ENCODE assay signal across 8 cellular contexts in the genomic region with DNA sequence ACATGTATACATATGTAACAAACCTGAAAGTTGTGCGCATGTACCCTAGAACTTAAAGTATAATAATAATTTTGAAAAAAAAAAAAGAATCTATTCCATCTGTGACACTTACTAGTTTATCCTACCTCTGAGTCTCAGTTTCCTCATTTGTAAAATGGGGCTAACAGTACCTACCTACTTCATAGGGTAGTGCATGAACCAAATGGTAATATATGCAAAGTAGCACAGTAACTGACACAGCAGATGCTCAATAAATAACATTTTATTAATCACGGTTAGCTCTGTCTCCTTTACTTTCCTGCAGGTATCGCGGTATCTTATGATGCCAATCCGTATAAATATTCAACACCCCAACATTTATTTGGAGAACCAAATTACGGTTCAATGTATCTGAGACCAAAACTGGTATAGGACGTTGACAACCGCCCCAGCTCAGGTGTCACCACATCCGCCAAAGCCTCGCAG. TPM values are rescaled to one million over a fixed set of nuclear protein-coding genes. Genes with fewer than 3 reads are reported as not detected.
DNase-seq lines count a peak whose midpoint lies in the region; ATAC-seq and TF ChIP-seq lines count a peak whose summit lies in the region.

No MANE protein-coding gene starts in this region.

- H3K4me2 ChIP-seq in KMS-11, result peak overlapping the region; percentile 66; the same call in 1 of the 2 replicates
- peak overlapping the region; percentile 91 for H3K4me2 ChIP-seq in neural cell (ENCODE audit: low read length)

- H3K36me3 ChIP-seq in KMS-11 (ENCODE audit: insufficient read depth) (no peaks in the 10 kb centered on the region), neural cell (ENCODE audit: insufficient read depth, low read length) (no peaks in the 10 kb centered on the region)

- H3K36me3 Mint-ChIP-seq in activated T-cell treated with anti-CD3 and anti-CD28 coated beads, Interleukin-2, amount 50 U/mL, for 72 hours (ENCODE audit: insufficient read depth in 2 of 2), result peaks cover 0 to 5% of the 10 kb centered on the region in 2 donors

- H4K20me1 ChIP-seq in KMS-11 (ENCODE audit: insufficient read depth) (no peaks in the 10 kb centered on the region), neural cell (ENCODE audit: insufficient read depth) (no peaks in the 10 kb centered on the region)

- H3K4me1 Mint-ChIP-seq in activated T-cell treated with anti-CD3 and anti-CD28 coated beads, Interleukin-2, amount 50 U/mL, for 72 hours (ENCODE audit: low read depth), result peaks cover 49% of the 10 kb centered on the region

- H3K4me3 Mint-ChIP-seq in activated T-cell treated with anti-CD3 and anti-CD28 coated beads, Interleukin-2, amount 50 U/mL, for 72 hours, result peak overlapping the region; percentile 96 to 97

- H3K27ac ChIP-seq in KMS-11 (peak overlapping the region; percentile 95), cingulate gyrus (ENCODE audit: low read depth, low read length) (peak overlapping the region; percentile 97), neural cell (ENCODE audit: low read length) (peak overlapping the region; percentile 96)

- H3K27me3 Mint-ChIP-seq in activated T-cell treated with anti-CD3 and anti-CD28 coated beads, Interleukin-2, amount 50 U/mL, for 72 hours (ENCODE audit: low read depth), result no peaks in the 10 kb centered on the region

- H3K9me2 ChIP-seq in neural cell (ENCODE audit: insufficient read depth, low read length), result no peaks in the 10 kb centered on the region

- no peak for TF ChIP-seq EP300 in neural cell (conservative IDR thresholded peaks at IDR 0.05; ENCODE audit: poor library complexity, severe bottlenecking)

- ATAC-seq in activated T-cell treated with anti-CD3 and anti-CD28 coated beads, Interleukin-2, amount 50 U/mL, for 72 hours (replicated peaks in 1 of 2), result peak in 1 of 2 donors; percentile 2

- no peaks in the 10 kb centered on the region for H3F3A ChIP-seq in neural cell (ENCODE audit: insufficient read depth, low read length, poor library complexity, severe bottlenecking)

- no peaks in the 10 kb centered on the region for H3K9me3 Mint-ChIP-seq in activated T-cell treated with anti-CD3 and anti-CD28 coated beads, Interleukin-2, amount 50 U/mL, for 72 hours

- H3K9ac ChIP-seq in KMS-11 (peak overlapping the region; percentile 93), neural cell (ENCODE audit: low read length) (peak overlapping the region; percentile 97)

- no peak for DNase-seq in activated T-cell treated with anti-CD3 and anti-CD28 coated beads, Interleukin-2, amount 50 U/mL, for 72 hours
- no peak for DNase-seq in activated T-cell treated with anti-CD3 and anti-CD28 coated beads, Interleukin-2, amount 50 U/mL, for 48 hours
- no peak for DNase-seq in RPMI8226
- no peak for DNase-seq in T1000 (lab: John Stamatoyannopoulos, UW)
- no peak for DNase-seq in dedifferentiated amniotic fluid mesenchymal stem cell (ENCODE audit: extremely low spot score)

- no peak overlapping the region for H2AFZ ChIP-seq in KMS-11 (ENCODE audit: low read depth)
- peak overlapping the region; percentile 58 for H2AFZ ChIP-seq in neural cell (ENCODE audit: low read depth, low read length)

- H3K27me3 ChIP-seq in KMS-11 (ENCODE audit: insufficient read depth, low read depth), result no peaks in the 10 kb centered on the region
- H3K27me3 ChIP-seq in neural cell (ENCODE audit: insufficient read depth, low read depth, low read length), result no peaks in the 10 kb centered on the region

- no peaks in the 10 kb centered on the region for H3K9me3 ChIP-seq in neural cell (ENCODE audit: low read length)

- TF ChIP-seq CTCF in KMS-11 (conservative IDR thresholded peaks at IDR 0.05; ENCODE audit: low read depth, low read length) (no peak), neural cell (IDR thresholded peaks at IDR 0.05; ENCODE audit: poor library complexity, severe bottlenecking) (no peak)

- H3K4me1 ChIP-seq in KMS-11 (ENCODE audit: low read depth, poor library complexity, severe bottlenecking), result peaks cover 23% of the 10 kb centered on the region

- H3K79me2 ChIP-seq in KMS-11 (ENCODE audit: insufficient read depth, low read depth) (peaks cover 41% of the 10 kb centered on the region), neural cell (replicated peaks; ENCODE audit: insufficient read depth, low read length) (peaks cover 47% of the 10 kb centered on the region)

- H3K27ac Mint-ChIP-seq in activated T-cell treated with anti-CD3 and anti-CD28 coated beads, Interleukin-2, amount 50 U/mL, for 72 hours, result peak overlapping the region; percentile 96

- TF ChIP-seq RAD21 in neural cell (conservative IDR thresholded peaks at IDR 0.05), result no peak

- H3K4me3 ChIP-seq in KMS-11 (IDR thresholded peaks at IDR 0.05; ENCODE audit: insufficient read depth, low read depth, low read length) (no peak overlapping the region), neural cell (ENCODE audit: low read length) (peak overlapping the region; percentile 97)

TF ChIP-seq in neural cell, 6 proteins besides CTCF, POLR2A, EP300 and RAD21:
- TF ChIP-seq TAF1 (IDR thresholded peaks at IDR 0.05; ENCODE audit: low read depth) (no peak), MXI1 (conservative IDR thresholded peaks at IDR 0.05; ENCODE audit: poor library complexity, severe bottlenecking) (no peak), SMC3 (conservative IDR thresholded peaks at IDR 0.05; ENCODE audit: poor library complexity) (no peak), EZH2 (IDR thresholded peaks at IDR 0.05; ENCODE audit: borderline replicate concordance, insufficient read depth, low read length, poor library complexity, severe bottlenecking) (no peak), POLR2AphosphoS5 (IDR thresholded peaks at IDR 0.05) (no peak)
- TF ChIP-seq, protein P1, sequence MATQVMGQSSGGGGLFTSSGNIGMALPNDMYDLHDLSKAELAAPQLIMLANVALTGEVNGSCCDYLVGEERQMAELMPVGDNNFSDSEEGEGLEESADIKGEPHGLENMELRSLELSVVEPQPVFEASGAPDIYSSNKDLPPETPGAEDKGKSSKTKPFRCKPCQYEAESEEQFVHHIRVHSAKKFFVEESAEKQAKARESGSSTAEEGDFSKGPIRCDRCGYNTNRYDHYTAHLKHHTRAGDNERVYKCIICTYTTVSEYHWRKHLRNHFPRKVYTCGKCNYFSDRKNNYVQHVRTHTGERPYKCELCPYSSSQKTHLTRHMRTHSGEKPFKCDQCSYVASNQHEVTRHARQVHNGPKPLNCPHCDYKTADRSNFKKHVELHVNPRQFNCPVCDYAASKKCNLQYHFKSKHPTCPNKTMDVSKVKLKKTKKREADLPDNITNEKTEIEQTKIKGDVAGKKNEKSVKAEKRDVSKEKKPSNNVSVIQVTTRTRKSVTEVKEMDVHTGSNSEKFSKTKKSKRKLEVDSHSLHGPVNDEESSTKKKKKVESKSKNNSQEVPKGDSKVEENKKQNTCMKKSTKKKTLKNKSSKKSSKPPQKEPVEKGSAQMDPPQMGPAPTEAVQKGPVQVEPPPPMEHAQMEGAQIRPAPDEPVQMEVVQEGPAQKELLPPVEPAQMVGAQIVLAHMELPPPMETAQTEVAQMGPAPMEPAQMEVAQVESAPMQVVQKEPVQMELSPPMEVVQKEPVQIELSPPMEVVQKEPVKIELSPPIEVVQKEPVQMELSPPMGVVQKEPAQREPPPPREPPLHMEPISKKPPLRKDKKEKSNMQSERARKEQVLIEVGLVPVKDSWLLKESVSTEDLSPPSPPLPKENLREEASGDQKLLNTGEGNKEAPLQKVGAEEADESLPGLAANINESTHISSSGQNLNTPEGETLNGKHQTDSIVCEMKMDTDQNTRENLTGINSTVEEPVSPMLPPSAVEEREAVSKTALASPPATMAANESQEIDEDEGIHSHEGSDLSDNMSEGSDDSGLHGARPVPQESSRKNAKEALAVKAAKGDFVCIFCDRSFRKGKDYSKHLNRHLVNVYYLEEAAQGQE (IDR thresholded peaks at IDR 0.05; ENCODE audit: borderline replicate concordance), result no peak

RNA-seq across cellular contexts. Expression of gene TMED10, which starts 0.7 kb away (rescaled TPM):
- 100 to 1,000 TPM; 187 to 235 TPM for total RNA-seq in activated T-cell treated with anti-CD3 and anti-CD28 coated beads, Interleukin-2, amount 50 U/mL, for 72 hours
- polyA plus RNA-seq in neural cell, result 121 and 146 TPM in 2 replicates
- polyA minus RNA-seq in neural cell, result 138 and 148 TPM in 2 replicates

RNA-seq across cellular contexts. Expression of gene NEK9, which starts 48.9 kb away (rescaled TPM):
- total RNA-seq in activated T-cell treated with anti-CD3 and anti-CD28 coated beads, Interleukin-2, amount 50 U/mL, for 72 hours, result 10 to 100 TPM; 64.1 to 77.5 TPM
- 9.4 and 22.9 TPM in 2 replicates for polyA plus RNA-seq in neural cell
- polyA minus RNA-seq in neural cell, result 13.1 and 14.4 TPM in 2 replicates
